In the genomic region with DNA sequence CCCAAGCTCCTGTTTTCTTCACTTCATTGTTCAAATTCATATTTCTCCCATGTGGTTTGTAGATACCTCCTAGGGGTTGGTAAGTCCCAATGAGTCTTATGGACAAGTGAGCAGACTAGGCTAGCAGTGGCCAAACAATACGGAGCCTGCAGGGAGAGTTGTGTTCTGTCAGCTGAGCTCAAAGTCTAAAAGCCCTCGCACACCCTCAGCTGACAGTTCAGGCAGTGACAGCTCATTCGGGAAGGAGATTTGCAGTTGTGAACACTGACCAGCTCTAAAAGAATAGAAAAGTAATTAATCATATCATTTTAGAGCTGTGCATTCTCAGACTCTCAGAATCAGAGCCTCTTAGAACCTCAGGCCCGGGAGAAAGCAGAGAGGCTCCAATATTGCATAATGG, we compare ENCODE assay signal across 17 cellular contexts.
DNase-seq lines count a peak whose midpoint lies in the region; TF ChIP-seq lines count a peak whose summit lies in the region.
"Had no signal": no experiment of that assay in that cellular context is flagged by ENCODE, and none has a peak within 500 bp of the region (broad histone marks: within the 10 kb centered on the region; RNA-seq: fewer than 3 reads in every experiment).

No MANE protein-coding gene starts in this region.

- H3K14ac ChIP-seq in mesenchymal stem cell (ENCODE audit: low read length in 2 of 2) = no peak overlapping the region

- H3K18ac ChIP-seq in mesenchymal stem cell (ENCODE audit: low read depth in 1 of 2, low read length in 2 of 2) = no peak overlapping the region

- no peak overlapping the region for H2BK15ac ChIP-seq in mesenchymal stem cell (ENCODE audit: low read depth, poor library complexity, severe bottlenecking)

- no peak overlapping the region for H3K23ac ChIP-seq in mesenchymal stem cell (ENCODE audit: low read length in 2 of 2)

- H2AK5ac ChIP-seq in mesenchymal stem cell (ENCODE audit: low read length, severe bottlenecking) = peak overlapping the region; percentile 40

- TF ChIP-seq CTCF in RWPE1 (conservative IDR thresholded peaks at IDR 0.05; ENCODE audit: low read depth) = no peak
- TF ChIP-seq CTCF in esophagus squamous epithelium (IDR thresholded peaks at IDR 0.05) = no peak
- no peak for TF ChIP-seq CTCF in tibial artery (IDR thresholded peaks at IDR 0.05)

- H4K8ac ChIP-seq in mesenchymal stem cell (ENCODE audit: low read length) = no peak overlapping the region

- no peak overlapping the region for H2BK5ac ChIP-seq in mesenchymal stem cell (ENCODE audit: low read depth, low read length, poor library complexity, severe bottlenecking)

- H3K9me3 ChIP-seq in esophagus squamous epithelium (no peaks in the 10 kb centered on the region), mesenchymal stem cell (ENCODE audit: control insufficient read depth, low read length) (no peaks in the 10 kb centered on the region), tibial artery (no peaks in the 10 kb centered on the region)
- H3K9me3 ChIP-seq: esophagus muscularis mucosa had no signal

- DNase-seq in RWPE1 (ENCODE audit: low spot score) = no peak
- DNase-seq in esophagus squamous epithelium (lab: John Stamatoyannopoulos, UW) = no peak
- DNase-seq in mesenchymal stem cell = peak; percentile 45
- no peak for DNase-seq in tibial artery
- DNase-seq in activated CD4-positive, alpha-beta memory T cell treated with anti-CD3 and anti-CD28 coated beads for 36 hours = no peak
- no peak for DNase-seq in RPMI8226
- DNase-seq in AG08395 (ENCODE audit: low spot score) = no peak
- DNase-seq: activated CD4-positive, alpha-beta T cell treated with anti-CD3 and anti-CD28 coated beads, Interleukin-2, amount 10 ng/mL, durations not matched to agents 7 days and 5 days; activated CD8-positive, alpha-beta memory T cell treated with anti-CD3 and anti-CD28 coated beads, Interleukin-2, amount 50 U/mL, for 4 hours; activated effector memory CD4-positive, alpha-beta T cell treated with anti-CD3 and anti-CD28 coated beads, Interleukin-2, amount 50 U/mL, for 16 hours; NCI-H1930; Right ventricle myocardium superior; T-cell had no signal

- no peaks in the 10 kb centered on the region for H3K36me3 Mint-ChIP-seq in activated CD4-positive, alpha-beta memory T cell treated with anti-CD3 and anti-CD28 coated beads for 36 hours
- H3K36me3 Mint-ChIP-seq: natural killer cell treated with Interleukin-12 subunit alpha and Interleukin-12 subunit beta and Interleukin-15 and Interleukin-18, amount 100 ng/mL, for 72 hours; T-cell had no signal

- CTCF ChIA-PET in RWPE1 (lab: Yijun Ruan, JAX) = interaction anchor here (0.6 to 1.6 kb wide), 5 partner anchors 10 to 227 kb away, joined by 3 to 7 read pairs (median 4); no protein-coding TSS in a partner anchor
- CTCF ChIA-PET in activated CD4-positive, alpha-beta memory T cell treated with anti-CD3 and anti-CD28 coated beads for 36 hours (lab: Charles Lee) = interaction anchor here (0.8 to 2.7 kb wide), 6 partner anchors 10 to 237 kb away, joined by 3 to 23 read pairs (median 3); no protein-coding TSS in a partner anchor

- no peak overlapping the region for H4K91ac ChIP-seq in mesenchymal stem cell (ENCODE audit: low read length)

- no peak overlapping the region for H2AFZ ChIP-seq in mesenchymal stem cell (ENCODE audit: low read depth, low read length)

- H3K4me3 ChIP-seq in esophagus squamous epithelium (no peak overlapping the region), mesenchymal stem cell (ENCODE audit: insufficient read depth in 1 of 2, low read depth in 1 of 2, low read length in 2 of 2) (no peak overlapping the region), tibial artery (no peak overlapping the region)
- H3K4me3 ChIP-seq: cardiac muscle cell, esophagus muscularis mucosa had no signal

- no peaks in the 10 kb centered on the region for H3K36me3 ChIP-seq in esophagus squamous epithelium
- H3K36me3 ChIP-seq in mesenchymal stem cell (ENCODE audit: control insufficient read depth in 1 of 2, insufficient read depth in 2 of 2, low read depth in 1 of 2, low read length in 2 of 2) = no peaks in the 10 kb centered on the region
- no peaks in the 10 kb centered on the region for H3K36me3 ChIP-seq in tibial artery
- H3K36me3 ChIP-seq: cardiac muscle cell, esophagus muscularis mucosa had no signal

- H3K4me1 Mint-ChIP-seq in activated CD4-positive, alpha-beta memory T cell treated with anti-CD3 and anti-CD28 coated beads for 36 hours (ENCODE audit: low read depth) = peaks cover 4% of the 10 kb centered on the region

- H3K9ac ChIP-seq in mesenchymal stem cell (ENCODE audit: low read length) = no peak overlapping the region

- POLR2A ChIA-PET in RWPE1 (lab: Yijun Ruan, JAX; ENCODE audit: low non-redundant PET) = interaction anchor here (0.6 kb wide), 1 partner anchor 168 kb away, joined by 3 read pairs; no protein-coding TSS in a partner anchor
- POLR2A ChIA-PET in activated CD4-positive, alpha-beta memory T cell treated with anti-CD3 and anti-CD28 coated beads for 36 hours (lab: Charles Lee) = no interaction called here

- no peak overlapping the region for H3K4ac ChIP-seq in mesenchymal stem cell (ENCODE audit: low read depth in 1 of 2, low read length in 2 of 2)

- H3K4me2 ChIP-seq in mesenchymal stem cell (ENCODE audit: low read length, poor library complexity, severe bottlenecking) = no peak overlapping the region

- no peaks in the 10 kb centered on the region for H3K9me3 Mint-ChIP-seq in activated CD4-positive, alpha-beta memory T cell treated with anti-CD3 and anti-CD28 coated beads for 36 hours
- H3K9me3 Mint-ChIP-seq: natural killer cell treated with Interleukin-12 subunit alpha and Interleukin-12 subunit beta and Interleukin-15 and Interleukin-18, amount 100 ng/mL, for 72 hours; T-cell had no signal

- no peak overlapping the region for H2BK12ac ChIP-seq in mesenchymal stem cell (ENCODE audit: low read length in 2 of 2)

- 48 to 91% methylated on average over 3 to 4 of the region's 4 CpGs for WGBS in esophagus squamous epithelium, 2 donors
- 66% methylated on average over 3 of the region's 4 CpGs for WGBS in mesenchymal stem cell

- H3K27me3 Mint-ChIP-seq in activated CD4-positive, alpha-beta memory T cell treated with anti-CD3 and anti-CD28 coated beads for 36 hours = peaks cover 3% of the 10 kb centered on the region
- H3K27me3 Mint-ChIP-seq: natural killer cell treated with Interleukin-12 subunit alpha and Interleukin-12 subunit beta and Interleukin-15 and Interleukin-18, amount 100 ng/mL, for 72 hours had no signal

- H3K27me3 ChIP-seq in esophagus squamous epithelium = no peaks in the 10 kb centered on the region
- no peaks in the 10 kb centered on the region for H3K27me3 ChIP-seq in mesenchymal stem cell (ENCODE audit: control insufficient read depth in 1 of 2, insufficient read depth in 1 of 2, low read length in 2 of 2)
- H3K27me3 ChIP-seq in tibial artery = no peaks in the 10 kb centered on the region
- H3K27me3 ChIP-seq: cardiac muscle cell, esophagus muscularis mucosa had no signal

- H3K27ac ChIP-seq in RWPE1 = peak overlapping the region; percentile 37; the same call in 1 of the 2 replicates
- peak overlapping the region; percentile 37 to 92 (median 85) for H3K27ac ChIP-seq in esophagus squamous epithelium
- no peak overlapping the region for H3K27ac ChIP-seq in mesenchymal stem cell (ENCODE audit: low read length, poor library complexity, severe bottlenecking)
- peak overlapping the region; percentile 67 to 77 for H3K27ac ChIP-seq in tibial artery
- H3K27ac ChIP-seq: cardiac muscle cell had no signal

- intact Hi-C loops in esophagus squamous epithelium (cut with DNase I) (no loop called here), tibial artery (cut with DNase I; ENCODE audit: low total_unique reads) (no loop called here)
- intact Hi-C loops in activated CD4-positive, alpha-beta memory T cell treated with anti-CD3 and anti-CD28 coated beads for 36 hours (cut with micrococcal nuclease) = no loop called here

- H3K27ac Mint-ChIP-seq in activated CD4-positive, alpha-beta memory T cell treated with anti-CD3 and anti-CD28 coated beads for 36 hours = no peak overlapping the region
- H3K27ac Mint-ChIP-seq: activated CD4-positive, alpha-beta T cell treated with anti-CD3 and anti-CD28 coated beads, Interleukin-2, amount 10 ng/mL, durations not matched to agents 7 days and 5 days; natural killer cell treated with Interleukin-12 subunit alpha and Interleukin-12 subunit beta and Interleukin-15 and Interleukin-18, amount 100 ng/mL, for 72 hours; progenitor cell of endocrine pancreas; T-cell had no signal

- no peaks in the 10 kb centered on the region for H3K79me1 ChIP-seq in mesenchymal stem cell (replicated peaks; ENCODE audit: low read length, poor library complexity, severe bottlenecking)

- TF ChIP-seq POLR2A in esophagus squamous epithelium (IDR thresholded peaks at IDR 0.05) = no peak

- peaks cover 48 to 96% (median 54%) of the 10 kb centered on the region in 3 donors for H3K4me1 ChIP-seq in esophagus squamous epithelium
- H3K4me1 ChIP-seq in mesenchymal stem cell (ENCODE audit: control insufficient read depth, insufficient read depth, low read depth, low read length) = peaks cover 16% of the 10 kb centered on the region
- peaks cover 0 to 74% (median 50%) of the 10 kb centered on the region in 4 donors for H3K4me1 ChIP-seq in tibial artery

- no peak overlapping the region for H3K4me3 Mint-ChIP-seq in activated CD4-positive, alpha-beta memory T cell treated with anti-CD3 and anti-CD28 coated beads for 36 hours
- H3K4me3 Mint-ChIP-seq: activated CD4-positive, alpha-beta T cell treated with anti-CD3 and anti-CD28 coated beads, Interleukin-2, amount 10 ng/mL, durations not matched to agents 7 days and 5 days; natural killer cell treated with Interleukin-12 subunit alpha and Interleukin-12 subunit beta and Interleukin-15 and Interleukin-18, amount 100 ng/mL, for 72 hours; T-cell had no signal

- H2BK120ac ChIP-seq in mesenchymal stem cell (ENCODE audit: low read depth, low read length) = no peak overlapping the region
